In the genomic region with DNA sequence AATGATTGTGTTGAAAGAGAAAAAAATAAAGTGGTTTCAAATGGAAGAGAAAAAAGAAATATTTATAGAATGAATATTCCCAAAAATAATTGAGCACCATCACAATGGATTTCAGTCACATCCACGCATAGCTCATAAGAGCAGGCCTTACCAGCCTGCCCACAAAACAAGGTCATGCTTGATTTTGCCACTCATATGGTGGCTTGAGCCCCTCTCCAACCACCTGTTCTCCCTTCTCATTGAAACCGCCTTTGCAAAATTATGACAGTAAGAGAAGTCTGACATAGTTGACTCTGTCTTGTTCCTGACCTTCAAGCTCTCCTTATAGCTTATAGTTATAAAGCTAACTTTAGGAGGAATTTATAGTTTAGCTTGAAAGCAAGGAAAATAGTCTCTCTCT, we compare ENCODE assay signal across 16 cellular contexts. TPM values are rescaled to one million over a fixed set of nuclear protein-coding genes. Genes with fewer than 3 reads are reported as not detected.
DNase-seq lines count a peak whose midpoint lies in the region; ATAC-seq and TF ChIP-seq lines count a peak whose summit lies in the region.
"Had no signal": no experiment of that assay in that cellular context is flagged by ENCODE, and none has a peak within 500 bp of the region (broad histone marks: within the 10 kb centered on the region; RNA-seq: fewer than 3 reads in every experiment).

No MANE protein-coding gene starts in this region.

- H3K4me1 Mint-ChIP-seq in activated T-cell treated with anti-CD3 and anti-CD28 coated beads, Interleukin-2, amount 50 U/mL, for 72 hours (ENCODE audit: low read depth): no peaks in the 10 kb centered on the region
- H3K4me1 Mint-ChIP-seq in activated T-cell treated with anti-CD3 and anti-CD28 coated beads, Interleukin-2, amount 50 U/mL, for 4 hours (ENCODE audit: low read depth): no peaks in the 10 kb centered on the region
- no peaks in the 10 kb centered on the region for H3K4me1 Mint-ChIP-seq in activated T-helper 2 cell treated with anti-CD3 and anti-CD28 coated beads, Interferon-gamma antibody, Interleukin-2, Interleukin-4, amounts not matched to agents 10 μg/mL and 5 μg/mL and 100 μg/mL, durations not matched to agents 14 hours and 24 hours and 36 hours (ENCODE audit: low read depth)
- H3K4me1 Mint-ChIP-seq: CD4-positive, CD25-positive, alpha-beta regulatory T cell had no signal

- no peak for DNase-seq in activated T-cell treated with anti-CD3 and anti-CD28 coated beads, Interleukin-2, amount 50 U/mL, for 72 hours
- DNase-seq in activated T-cell treated with anti-CD3 and anti-CD28 coated beads, Interleukin-2, amount 50 U/mL, for 4 hours: no peak
- DNase-seq in myocyte (ENCODE audit: low read depth): peak; percentile 61
- DNase-seq in activated T-helper 2 cell treated with anti-CD3 and anti-CD28 coated beads, Interferon-gamma antibody, Interleukin-2, Interleukin-4, amounts not matched to agents 10 μg/mL and 5 μg/mL and 100 μg/mL, durations not matched to agents 14 hours and 24 hours and 36 hours (ENCODE audit: low spot score): no peak
- DNase-seq: C1 segment of cervical spinal cord; Caco-2; CD4-positive, CD25-positive, alpha-beta regulatory T cell; CD8-positive, alpha-beta T cell; DMS153; DND-41; GM23248; H7; HCEC 1CT had no signal

- no peaks in the 10 kb centered on the region for H3K36me3 ChIP-seq in gastroesophageal sphincter

- no peak overlapping the region for H3K4me3 Mint-ChIP-seq in activated T-cell treated with anti-CD3 and anti-CD28 coated beads, Interleukin-2, amount 50 U/mL, for 72 hours
- H3K4me3 Mint-ChIP-seq in activated T-cell treated with anti-CD3 and anti-CD28 coated beads, Interleukin-2, amount 50 U/mL, for 4 hours: no peak overlapping the region
- H3K4me3 Mint-ChIP-seq in activated T-helper 2 cell treated with anti-CD3 and anti-CD28 coated beads, Interferon-gamma antibody, Interleukin-2, Interleukin-4, amounts not matched to agents 10 μg/mL and 5 μg/mL and 100 μg/mL, durations not matched to agents 14 hours and 24 hours and 36 hours (ENCODE audit: low read depth): no peak overlapping the region
- H3K4me3 Mint-ChIP-seq: CD4-positive, CD25-positive, alpha-beta regulatory T cell; CD8-positive, alpha-beta T cell had no signal

- H3K9me3 ChIP-seq in gastroesophageal sphincter: no peaks in the 10 kb centered on the region
- H3K9me3 ChIP-seq: Caco-2 had no signal

- ATAC-seq in activated T-cell treated with anti-CD3 and anti-CD28 coated beads, Interleukin-2, amount 50 U/mL, for 72 hours (replicated peaks in 1 of 2): no peak
- no peak for ATAC-seq in activated T-cell treated with anti-CD3 and anti-CD28 coated beads, Interleukin-2, amount 50 U/mL, for 4 hours
- ATAC-seq in gastroesophageal sphincter (no peak), GM18873 (IDR thresholded peaks at IDR 0.05; ENCODE audit: low FRiP score, unreplicated experiment) (no peak)
- ATAC-seq: CD8-positive, alpha-beta T cell had no signal

- H3K36me3 Mint-ChIP-seq in activated T-cell treated with anti-CD3 and anti-CD28 coated beads, Interleukin-2, amount 50 U/mL, for 72 hours (ENCODE audit: insufficient read depth in 2 of 2): no peaks in the 10 kb centered on the region
- H3K36me3 Mint-ChIP-seq in activated T-cell treated with anti-CD3 and anti-CD28 coated beads, Interleukin-2, amount 50 U/mL, for 4 hours (ENCODE audit: insufficient read depth): no peaks in the 10 kb centered on the region
- H3K36me3 Mint-ChIP-seq in activated T-helper 2 cell treated with anti-CD3 and anti-CD28 coated beads, Interferon-gamma antibody, Interleukin-2, Interleukin-4, amounts not matched to agents 10 μg/mL and 5 μg/mL and 100 μg/mL, durations not matched to agents 14 hours and 24 hours and 36 hours (ENCODE audit: low read depth): no peaks in the 10 kb centered on the region
- H3K36me3 Mint-ChIP-seq: CD4-positive, CD25-positive, alpha-beta regulatory T cell; CD8-positive, alpha-beta T cell had no signal

- H3K27me3 Mint-ChIP-seq in activated T-cell treated with anti-CD3 and anti-CD28 coated beads, Interleukin-2, amount 50 U/mL, for 72 hours (ENCODE audit: low read depth): peaks cover 4% of the 10 kb centered on the region
- H3K27me3 Mint-ChIP-seq in activated T-cell treated with anti-CD3 and anti-CD28 coated beads, Interleukin-2, amount 50 U/mL, for 4 hours (ENCODE audit: low read depth): no peaks in the 10 kb centered on the region
- peaks cover 2% of the 10 kb centered on the region for H3K27me3 Mint-ChIP-seq in activated T-helper 2 cell treated with anti-CD3 and anti-CD28 coated beads, Interferon-gamma antibody, Interleukin-2, Interleukin-4, amounts not matched to agents 10 μg/mL and 5 μg/mL and 100 μg/mL, durations not matched to agents 14 hours and 24 hours and 36 hours (ENCODE audit: low read depth)

- H3K9me3 Mint-ChIP-seq in activated T-cell treated with anti-CD3 and anti-CD28 coated beads, Interleukin-2, amount 50 U/mL, for 72 hours: no peaks in the 10 kb centered on the region
- H3K9me3 Mint-ChIP-seq in activated T-cell treated with anti-CD3 and anti-CD28 coated beads, Interleukin-2, amount 50 U/mL, for 4 hours: no peaks in the 10 kb centered on the region
- no peaks in the 10 kb centered on the region for H3K9me3 Mint-ChIP-seq in activated T-helper 2 cell treated with anti-CD3 and anti-CD28 coated beads, Interferon-gamma antibody, Interleukin-2, Interleukin-4, amounts not matched to agents 10 μg/mL and 5 μg/mL and 100 μg/mL, durations not matched to agents 14 hours and 24 hours and 36 hours
- H3K9me3 Mint-ChIP-seq: CD4-positive, CD25-positive, alpha-beta regulatory T cell; CD8-positive, alpha-beta T cell had no signal

- intact Hi-C loops in activated T-helper 2 cell treated with anti-CD3 and anti-CD28 coated beads, Interferon-gamma antibody, Interleukin-2, Interleukin-4, amounts not matched to agents 10 μg/mL and 5 μg/mL and 100 μg/mL, durations not matched to agents 14 hours and 24 hours and 36 hours (cut with micrococcal nuclease): no loop called here

- no peaks in the 10 kb centered on the region for H3K4me1 ChIP-seq in gastroesophageal sphincter
- H3K4me1 ChIP-seq: Caco-2 had no signal

- 57 to 100% methylated on average over 1 to 2 of the region's 2 CpGs for WGBS in gastroesophageal sphincter (ENCODE audit: low coverage in 1 of 2), 2 donors

- no peak overlapping the region for H3K4me3 ChIP-seq in gastroesophageal sphincter
- H3K4me3 ChIP-seq: GM23248 had no signal

- TF ChIP-seq CTCF in VCaP (conservative IDR thresholded peaks at IDR 0.05) (no peak), gastroesophageal sphincter (IDR thresholded peaks at IDR 0.05) (no peak)

- TF ChIP-seq POLR2A in gastroesophageal sphincter (IDR thresholded peaks at IDR 0.05): no peak

- H3K27ac ChIP-seq in VCaP (peak overlapping the region; percentile 67), gastroesophageal sphincter (no peak overlapping the region)
- H3K27ac ChIP-seq: GM23248 had no signal

- TF ChIP-seq EP300 in gastroesophageal sphincter (IDR thresholded peaks at IDR 0.05): no peak

- H3K27me3 ChIP-seq in gastroesophageal sphincter: no peaks in the 10 kb centered on the region

- peak overlapping the region; percentile 65 for H3K27ac Mint-ChIP-seq in activated T-cell treated with anti-CD3 and anti-CD28 coated beads, Interleukin-2, amount 50 U/mL, for 72 hours
- no peak overlapping the region for H3K27ac Mint-ChIP-seq in activated T-helper 2 cell treated with anti-CD3 and anti-CD28 coated beads, Interferon-gamma antibody, Interleukin-2, Interleukin-4, amounts not matched to agents 10 μg/mL and 5 μg/mL and 100 μg/mL, durations not matched to agents 14 hours and 24 hours and 36 hours
- H3K27ac Mint-ChIP-seq: CD4-positive, CD25-positive, alpha-beta regulatory T cell; CD8-positive, alpha-beta T cell had no signal

RNA-seq across cellular contexts. Expression of a gene that starts 33.3 kb away (rescaled TPM):
- total RNA-seq in activated T-cell treated with anti-CD3 and anti-CD28 coated beads, Interleukin-2, amount 50 U/mL, for 72 hours: 100 to 1,000 TPM; 849 to 969 TPM
- 1,000 to 10,000 TPM in 1 of 3 donors, 100 to 1,000 TPM in 2; 918 to 1,002 (median 960) TPM for total RNA-seq in activated T-cell treated with anti-CD3 and anti-CD28 coated beads, Interleukin-2, amount 50 U/mL, for 4 hours
- total RNA-seq in myocyte (334 and 347 TPM in 2 replicates), gastroesophageal sphincter (100 to 1,000 TPM; 329 to 486 (median 395) TPM)
- 440 TPM for polyA plus RNA-seq in myocyte (2012)
- 701 and 744 TPM in 2 replicates for total RNA-seq in activated T-helper 2 cell treated with anti-CD3 and anti-CD28 coated beads, Interferon-gamma antibody, Interleukin-2, Interleukin-4, amounts not matched to agents 10 μg/mL and 5 μg/mL and 100 μg/mL, durations not matched to agents 14 hours and 24 hours and 36 hours
